In genomic region chr2:54728669-54729120, GRCh38 we compare ENCODE assay signal across 11 cellular contexts. TPM values are rescaled to one million over a fixed set of nuclear protein-coding genes. Genes with fewer than 3 reads are reported as not detected.
A peak's percentile ranks its signal among the peaks of the same experiment; 100 is the strongest.
DNase-seq lines count a peak whose midpoint lies in the region; ATAC-seq and TF ChIP-seq lines count a peak whose summit lies in the region.
"Had no signal": no experiment of that assay in that cellular context is flagged by ENCODE, and none has a peak within 500 bp of the region (broad histone marks: within the 10 kb centered on the region; RNA-seq: fewer than 3 reads in every experiment).

No MANE protein-coding gene starts in this region.

- H3F3A ChIP-seq in GM23248 (ENCODE audit: insufficient read depth) (peaks cover 22% of the 10 kb centered on the region), PC-3 (ENCODE audit: low read length, unreplicated experiment) (no peaks in the 10 kb centered on the region)

- H3K4me3 ChIP-seq in GM23248, result no peak overlapping the region
- no peak overlapping the region; the same call in 1 of the 2 replicates for H3K4me3 ChIP-seq in PC-3 (ENCODE audit: low read length)

- no peak for TF ChIP-seq POLR2A in erythroblast (IDR thresholded peaks at IDR 0.05; ENCODE audit: low read length)

- H4K20me1 ChIP-seq in GM23248 (ENCODE audit: insufficient read depth), result no peaks in the 10 kb centered on the region
- H4K20me1 ChIP-seq in PC-3 (ENCODE audit: low read length), result no peaks in the 10 kb centered on the region

- peak; percentile 83 for ATAC-seq in PC-3

- POLR2A ChIA-PET in PC-3 (lab: Charles Lee; ENCODE audit: unreplicated experiment), result interaction anchor here (0.6 kb wide), 2 partner anchors 12 to 56 kb away, joined by 3 to 10 read pairs; no protein-coding TSS in a partner anchor

- H3K79me2 ChIP-seq in GM23248 (ENCODE audit: insufficient read depth) (no peaks in the 10 kb centered on the region), PC-3 (ENCODE audit: low read length) (no peaks in the 10 kb centered on the region)

- H3K9me2 ChIP-seq in GM23248 (ENCODE audit: insufficient read depth) (no peaks in the 10 kb centered on the region), PC-3 (replicated peaks; ENCODE audit: low read length) (no peaks in the 10 kb centered on the region)

- H3K9ac ChIP-seq in GM23248, result no peak overlapping the region; the same call in 1 of the 2 replicates
- H3K9ac ChIP-seq in PC-3 (ENCODE audit: low read length), result no peak overlapping the region

- BruUV-seq in PC-3 (replicated peaks; lab: Mats Ljungman, UMichigan), result no TSS peak

- DNase-seq in GM23248, result peak; percentile 93
- peak; percentile 95 for DNase-seq in PC-3
- peak; percentile 26 for DNase-seq in epidermal melanocyte (ENCODE audit: insufficient read length, low spot score)
- DNase-seq in renal cortical epithelial cell (ENCODE audit: low read depth), result peak; percentile 74
- DNase-seq in erythroblast (lab: John Stamatoyannopoulos, UW), result no peak
- DNase-seq in NCI-H345 (lab: John Stamatoyannopoulos, UW), result no peak
- DNase-seq in NCI-H524 (lab: John Stamatoyannopoulos, UW), result no peak
- DNase-seq in activated CD4-positive, alpha-beta T cell treated with anti-CD3 and anti-CD28 coated beads, Interleukin-2, amount 50 U/mL, for 48 hours, result no peak
- DNase-seq: activated CD4-positive, alpha-beta T cell treated with anti-CD3 and anti-CD28 coated beads, Interleukin-2, amount 10 ng/mL, durations not matched to agents 7 days and 5 days; GDM1; KBM-7 had no signal

- no peaks in the 10 kb centered on the region for H3K36me3 ChIP-seq in GM23248 (ENCODE audit: low read depth)
- H3K36me3 ChIP-seq in PC-3 (ENCODE audit: low read depth, low read length), result no peaks in the 10 kb centered on the region

- H3K27me3 ChIP-seq in GM23248 (replicated peaks; ENCODE audit: insufficient read depth), result no peaks in the 10 kb centered on the region
- H3K27me3 ChIP-seq in PC-3 (ENCODE audit: low read length), result no peaks in the 10 kb centered on the region

- in situ Hi-C loops in GM23248 (cut with MboI), result no loop called here

- H3K27ac ChIP-seq in GM23248, result peak overlapping the region; percentile 49
- H3K27ac ChIP-seq in PC-3 (ENCODE audit: low read length), result peak overlapping the region; percentile 69

- H2AFZ ChIP-seq in GM23248 (no peak overlapping the region), PC-3 (ENCODE audit: low read length) (no peak overlapping the region)

- intact Hi-C loops in PC-3 (cut with micrococcal nuclease), result loop anchor here (1.0 to 10.0 kb wide), 5 partner anchors 31 to 436 kb away; no protein-coding TSS in a partner anchor

- WGBS in GM23248 (ENCODE audit: low coverage in 1 of 2, low lambda C conversion rate in 2 of 2, missing lambda C conversion rate in 2 of 2), 2 experiments, result 16 to 22% methylated on average over 4 of the region's 4 CpGs

- H3K4me2 ChIP-seq in GM23248 (ENCODE audit: unreplicated experiment), result peak overlapping the region; percentile 44
- peak overlapping the region; percentile 66 for H3K4me2 ChIP-seq in PC-3 (ENCODE audit: low read length)

- H3K9me3 ChIP-seq in GM23248 (ENCODE audit: low read depth), result no peaks in the 10 kb centered on the region
- no peaks in the 10 kb centered on the region for H3K9me3 ChIP-seq in PC-3 (ENCODE audit: low read length)

- peak; percentile 63 for TF ChIP-seq CTCF in PC-3 (conservative IDR thresholded peaks at IDR 0.05; ENCODE audit: low read depth, low read length)

- CTCF ChIA-PET in PC-3 (lab: Charles Lee), result interaction anchor here (0.8 to 1.2 kb wide), 5 partner anchors 29 to 171 kb away, joined by 3 to 8 read pairs (median 5); no protein-coding TSS in a partner anchor

- peaks cover 10% of the 10 kb centered on the region for H3K4me1 ChIP-seq in GM23248 (ENCODE audit: insufficient read depth)
- peaks cover 28% of the 10 kb centered on the region for H3K4me1 ChIP-seq in PC-3 (ENCODE audit: insufficient read depth, low read length)

RNA-seq across cellular contexts. Expression of gene EML6, which starts 5.2 kb away (rescaled TPM):
- total RNA-seq in GM23248 (2014; rRNA removed; shearing (Covaris generic)), result 0.54 and 0.63 TPM in 2 replicates
- polyA plus RNA-seq in GM23248 (2016; fragmentation: Nextera tagmentation; extraction: Ambion mirVana), result 0.49 and 0.76 TPM in 2 replicates
- total RNA-seq in PC-3 (2014; rRNA removed), result 5.3 and 15.7 TPM in 2 replicates
- 1.6 and 1.7 TPM in 2 replicates for total RNA-seq in renal cortical epithelial cell

Comparison
In these comparisons a context has a peak if more than half of its experiments do, and no peak if none do; other contexts are left out.
1. DNase-seq: peak in GM23248 (single experiment), PC-3 (single experiment), epidermal melanocyte (single experiment) and renal cortical epithelial cell (single experiment); none in erythroblast (0 of 2), NCI-H345 (single experiment), NCI-H524 (0 of 2) and activated CD4-positive, alpha-beta T cell treated with anti-CD3 and anti-CD28 coated beads, Interleukin-2, amount 50 U/mL, for 48 hours (0 of 2).